Comparison of ENCODE assay signal across 8 cellular contexts in genomic region chr14:72451081-72451972, GRCh38.
A peak's percentile ranks its signal among the peaks of the same experiment; 100 is the strongest.
DNase-seq lines count a peak whose midpoint lies in the region; ATAC-seq and TF ChIP-seq lines count a peak whose summit lies in the region.

No MANE protein-coding gene starts in this region.

- no peaks in the 10 kb centered on the region for H3K9me3 Mint-ChIP-seq in stimulated activated effector memory CD8-positive, alpha-beta T cell treated with anti-CD3 and anti-CD28 coated beads, Interleukin-12 subunit alpha, Interleukin-12 subunit beta, amount 100 ng/mL, for 72 hours

- DNase-seq in activated CD4-positive, alpha-beta T cell treated with anti-CD3 and anti-CD28 coated beads, Interleukin-2, amount 50 U/mL, for 1 hour, result peak; percentile 23
- peak; percentile 42 for DNase-seq in kidney epithelial cell (ENCODE audit: low read depth)
- peak; percentile 25 to 73 for DNase-seq in stimulated activated effector memory CD8-positive, alpha-beta T cell treated with anti-CD3 and anti-CD28 coated beads, Interleukin-12 subunit alpha, Interleukin-12 subunit beta, amount 100 ng/mL, for 72 hours (ENCODE audit: low spot score in 2 of 2)
- DNase-seq in NCI-H2107 treated with DMSO at 0.1 percent for 48 hours (lab: John Stamatoyannopoulos, UW; ENCODE audit: unreplicated experiment), result no peak
- no peak for DNase-seq in NCI-H2081 treated with DMSO at 0.1 percent for 48 hours (lab: John Stamatoyannopoulos, UW)
- no peak for DNase-seq in SK-N-DZ (ENCODE audit: low spot score)

- H3K36me3 Mint-ChIP-seq in stimulated activated effector memory CD8-positive, alpha-beta T cell treated with anti-CD3 and anti-CD28 coated beads, Interleukin-12 subunit alpha, Interleukin-12 subunit beta, amount 100 ng/mL, for 72 hours, result peaks cover 11% of the 10 kb centered on the region

- no peaks in the 10 kb centered on the region for H3K27me3 ChIP-seq in kidney epithelial cell (ENCODE audit: control insufficient read depth, insufficient read depth, low read length)

- peak overlapping the region; percentile 85 for H3K27ac Mint-ChIP-seq in stimulated activated effector memory CD8-positive, alpha-beta T cell treated with anti-CD3 and anti-CD28 coated beads, Interleukin-12 subunit alpha, Interleukin-12 subunit beta, amount 100 ng/mL, for 72 hours

- H3K4me3 ChIP-seq in kidney epithelial cell (ENCODE audit: low read depth, low read length), result no peak overlapping the region

- H3K4me3 Mint-ChIP-seq in stimulated activated effector memory CD8-positive, alpha-beta T cell treated with anti-CD3 and anti-CD28 coated beads, Interleukin-12 subunit alpha, Interleukin-12 subunit beta, amount 100 ng/mL, for 72 hours, result peak overlapping the region; percentile 56

- TF ChIP-seq CTCF in kidney epithelial cell (IDR thresholded peaks at IDR 0.05; ENCODE audit: insufficient read depth, low read length, poor library complexity, severe bottlenecking), result no peak

- no peaks in the 10 kb centered on the region for H3K36me3 ChIP-seq in kidney epithelial cell (ENCODE audit: control insufficient read depth, insufficient read depth, low read length)

- ATAC-seq in GM18868 (IDR thresholded peaks at IDR 0.05; ENCODE audit: unreplicated experiment) (peak; percentile 71), HG03159 (IDR thresholded peaks at IDR 0.05; ENCODE audit: unreplicated experiment) (peak; percentile 57)
- peak; percentile 93 for ATAC-seq in stimulated activated effector memory CD8-positive, alpha-beta T cell treated with anti-CD3 and anti-CD28 coated beads, Interleukin-12 subunit alpha, Interleukin-12 subunit beta, amount 100 ng/mL, for 72 hours

- peaks cover 34% of the 10 kb centered on the region for H3K4me1 Mint-ChIP-seq in stimulated activated effector memory CD8-positive, alpha-beta T cell treated with anti-CD3 and anti-CD28 coated beads, Interleukin-12 subunit alpha, Interleukin-12 subunit beta, amount 100 ng/mL, for 72 hours

Comparison
In these comparisons a context has a peak if more than half of its experiments do, and no peak if none do; other contexts are left out.
1. DNase-seq: peak in activated CD4-positive, alpha-beta T cell treated with anti-CD3 and anti-CD28 coated beads, Interleukin-2, amount 50 U/mL, for 1 hour (single experiment), kidney epithelial cell (single experiment) and stimulated activated effector memory CD8-positive, alpha-beta T cell treated with anti-CD3 and anti-CD28 coated beads, Interleukin-12 subunit alpha, Interleukin-12 subunit beta, amount 100 ng/mL, for 72 hours (2 of 2); none in NCI-H2107 treated with DMSO at 0.1 percent for 48 hours (single experiment), NCI-H2081 treated with DMSO at 0.1 percent for 48 hours (single experiment) and SK-N-DZ (single experiment).
2. Peak in every context shown above with its lines, with median percentiles within 50 percentile points of each other: ATAC-seq.